In genomic region chr11:130216221-130216550, GRCh38 we compare ENCODE assay signal across 23 cellular contexts. TPM values are rescaled to one million over a fixed set of nuclear protein-coding genes. Genes with fewer than 3 reads are reported as not detected.
DNase-seq lines count a peak whose midpoint lies in the region; ATAC-seq, FAIRE-seq and TF ChIP-seq lines count a peak whose summit lies in the region.
"Had no signal": no experiment of that assay in that cellular context is flagged by ENCODE, and none has a peak within 500 bp of the region (broad histone marks: within the 10 kb centered on the region; RNA-seq: fewer than 3 reads in every experiment).

No MANE protein-coding gene starts in this region.

- H3K27ac ChIP-seq in coronary artery = no peak overlapping the region
- H3K27ac ChIP-seq in kidney (ENCODE audit: low read depth in 2 of 2, low read length in 2 of 2) = no peak overlapping the region
- H3K27ac ChIP-seq in neural progenitor cell = no peak overlapping the region
- no peak overlapping the region for H3K27ac ChIP-seq in stomach
- H3K27ac ChIP-seq: A549, HL-60 had no signal

- TF ChIP-seq CTCF in coronary artery (IDR thresholded peaks at IDR 0.05) (no peak), kidney (IDR thresholded peaks at IDR 0.05; ENCODE audit: borderline replicate concordance, extremely low read depth, insufficient read depth) (no peak), neural progenitor cell (IDR thresholded peaks at IDR 0.05) (no peak), stomach (IDR thresholded peaks at IDR 0.05) (no peak)

- WGBS in stomach, 5 donors = 35 to 65% (median 50%) methylated on average over 4 of the region's 4 CpGs

- no peaks in the 10 kb centered on the region for H3K9me3 Mint-ChIP-seq in neural progenitor cell
- H3K9me3 Mint-ChIP-seq in stimulated activated naive B cell treated with anti-CD40 and anti-IgM and Interleukin-4, amounts not matched to agents 10 μg/mL and 1 μg/mL and 100 μg/mL, for 72 hours = no peaks in the 10 kb centered on the region
- H3K9me3 Mint-ChIP-seq: CD8-positive, alpha-beta T cell had no signal

- H4K20me1 ChIP-seq in neural progenitor cell (ENCODE audit: low read depth) = no peaks in the 10 kb centered on the region

- H3F3A ChIP-seq in neural progenitor cell (ENCODE audit: low read depth) = no peaks in the 10 kb centered on the region

- TF ChIP-seq POLR2A in stomach (IDR thresholded peaks at IDR 0.05) = no peak

- H3K27me3 Mint-ChIP-seq in neural progenitor cell (ENCODE audit: insufficient read depth, low read depth) = peaks cover 7% of the 10 kb centered on the region
- peaks cover 0 to 8% of the 10 kb centered on the region in 2 donors for H3K27me3 Mint-ChIP-seq in stimulated activated naive B cell treated with anti-CD40 and anti-IgM and Interleukin-4, amounts not matched to agents 10 μg/mL and 1 μg/mL and 100 μg/mL, for 72 hours

- TF ChIP-seq EP300 in stomach (IDR thresholded peaks at IDR 0.05) = no peak

- H3K36me3 ChIP-seq in kidney (ENCODE audit: control insufficient read depth in 1 of 2, insufficient read depth in 2 of 2, low read length in 2 of 2) = peaks cover 0 to 4% of the 10 kb centered on the region in 2 donors
- H3K36me3 ChIP-seq in neural progenitor cell = no peaks in the 10 kb centered on the region
- H3K36me3 ChIP-seq in stomach = peaks cover 0 to 8% (median 3%) of the 10 kb centered on the region in 4 donors
- H3K36me3 ChIP-seq: BE2C, HAP-1 had no signal

- H3K27me3 ChIP-seq in neural progenitor cell (peaks cover 9% of the 10 kb centered on the region), stomach (peaks cover 0 to 4% (median 0%) of the 10 kb centered on the region in 3 donors)

- H3K9me3 ChIP-seq in kidney (ENCODE audit: control insufficient read depth in 1 of 2, low read length in 2 of 2) (no peaks in the 10 kb centered on the region), neural progenitor cell (ENCODE audit: low read depth) (no peaks in the 10 kb centered on the region), stomach (no peaks in the 10 kb centered on the region)
- H3K9me3 ChIP-seq: A549, BE2C, HAP-1 had no signal

- peak overlapping the region; percentile 12 for H3K27ac Mint-ChIP-seq in neural progenitor cell
- H3K27ac Mint-ChIP-seq in stimulated activated naive B cell treated with anti-CD40 and anti-IgM and Interleukin-4, amounts not matched to agents 10 μg/mL and 1 μg/mL and 100 μg/mL, for 72 hours = no peak overlapping the region
- H3K27ac Mint-ChIP-seq: CD14-positive monocyte; CD8-positive, alpha-beta T cell had no signal

- H2AFZ ChIP-seq in neural progenitor cell (replicated peaks) = no peak overlapping the region

- no peak for ATAC-seq in GM18907 (IDR thresholded peaks at IDR 0.05; ENCODE audit: unreplicated experiment)
- ATAC-seq in stimulated activated naive B cell treated with anti-CD40 and anti-IgM and Interleukin-4, amounts not matched to agents 10 μg/mL and 1 μg/mL and 100 μg/mL, for 72 hours (replicated peaks) = no peak
- ATAC-seq: A549; CD8-positive, alpha-beta T cell had no signal

- intact Hi-C loops in kidney (cut with DNase I) = no loop called here
- intact Hi-C loops in stomach (cut with DNase I; ENCODE audit: low total_unique reads) = loop anchor here (10.0 kb wide), 1 partner anchor 649 kb away; no protein-coding TSS in a partner anchor

- H3K4me3 Mint-ChIP-seq in neural progenitor cell = no peak overlapping the region
- H3K4me3 Mint-ChIP-seq in stimulated activated naive B cell treated with anti-CD40 and anti-IgM and Interleukin-4, amounts not matched to agents 10 μg/mL and 1 μg/mL and 100 μg/mL, for 72 hours = no peak overlapping the region
- H3K4me3 Mint-ChIP-seq: CD14-positive monocyte; CD8-positive, alpha-beta T cell had no signal

- no peak for FAIRE-seq in kidney (lab: Jason Lieb, UNC)
- FAIRE-seq: A549, D721Med, G401.6, GM12891 had no signal

- H3K4me2 ChIP-seq in neural progenitor cell = no peak overlapping the region
- H3K4me2 ChIP-seq: A549 had no signal

- H3K9ac ChIP-seq in kidney (ENCODE audit: low read length in 2 of 2) = no peak overlapping the region
- no peak overlapping the region for H3K9ac ChIP-seq in neural progenitor cell

- H3K4me1 Mint-ChIP-seq in neural progenitor cell = peaks cover 19% of the 10 kb centered on the region
- H3K4me1 Mint-ChIP-seq in stimulated activated naive B cell treated with anti-CD40 and anti-IgM and Interleukin-4, amounts not matched to agents 10 μg/mL and 1 μg/mL and 100 μg/mL, for 72 hours = peaks cover 0 to 8% of the 10 kb centered on the region in 2 donors

- H3K4me3 ChIP-seq in coronary artery = no peak overlapping the region
- H3K4me3 ChIP-seq in kidney (ENCODE audit: low read length in 2 of 2) = no peak overlapping the region
- no peak overlapping the region for H3K4me3 ChIP-seq in neural progenitor cell
- no peak overlapping the region for H3K4me3 ChIP-seq in stomach
- H3K4me3 ChIP-seq: A549, HAP-1 had no signal

- no peaks in the 10 kb centered on the region for H3K79me2 ChIP-seq in neural progenitor cell (ENCODE audit: low read depth)

- peaks cover 0 to 8% of the 10 kb centered on the region in 2 donors for H3K4me1 ChIP-seq in kidney (ENCODE audit: control insufficient read depth in 1 of 2, insufficient read depth in 1 of 2, low read depth in 1 of 2, low read length in 2 of 2)
- H3K4me1 ChIP-seq in neural progenitor cell = no peaks in the 10 kb centered on the region
- peaks cover 8 to 12% (median 9%) of the 10 kb centered on the region in 4 donors for H3K4me1 ChIP-seq in stomach
- H3K4me1 ChIP-seq: A549, BE2C, HAP-1 had no signal

- DNase-seq in coronary artery (ENCODE audit: low spot score) (peak; percentile 43), kidney (peak; percentile 14), neural progenitor cell (ENCODE audit: low spot score) (no peak), stomach (peak; percentile 17), NCI-H748 (lab: John Stamatoyannopoulos, UW; ENCODE audit: unreplicated experiment) (no peak)
- no peak for DNase-seq in activated CD4-positive, CD25-positive, alpha-beta regulatory T cell (lab: John Stamatoyannopoulos, UW)
- DNase-seq in stimulated activated naive B cell treated with anti-CD40 and anti-IgM and Interleukin-4, amounts not matched to agents 10 μg/mL and 1 μg/mL and 100 μg/mL, for 72 hours = no peak
- DNase-seq: BE2C, COR-L47, DMS153, DMS79 treated with DMSO at 0.1 percent for 48 hours, EL, GOT3 had no signal

- no peaks in the 10 kb centered on the region for H3K36me3 Mint-ChIP-seq in neural progenitor cell
- no peaks in the 10 kb centered on the region for H3K36me3 Mint-ChIP-seq in stimulated activated naive B cell treated with anti-CD40 and anti-IgM and Interleukin-4, amounts not matched to agents 10 μg/mL and 1 μg/mL and 100 μg/mL, for 72 hours
- H3K36me3 Mint-ChIP-seq: CD8-positive, alpha-beta T cell had no signal

RNA-seq across cellular contexts. Expression of gene ST14, which starts 56.6 kb away (rescaled TPM):
- total RNA-seq in kidney (139 TPM), neural progenitor cell (ENCODE audit: low replicate concordance) (1.4 and 2.4 TPM in 2 replicates), stomach (100 to 1,000 TPM in 2 of 5 donors, 10 to 100 TPM in 3; 43.9 to 380 (median 62.5) TPM)
- polyA plus RNA-seq in kidney (ENCODE audit: insufficient read depth, low read depth, low replicate concordance) (59.3 TPM), stomach (10 to 100 TPM; 12.4 to 48.6 (median 48.3) TPM)
- polyA plus RNA-seq: AG04450 had no signal

Comparison
In these comparisons a context has a peak if more than half of its experiments do, and no peak if none do; other contexts are left out.
1. DNase-seq: peak in coronary artery (single experiment), kidney (single experiment) and stomach (single experiment); none in neural progenitor cell (single experiment), activated CD4-positive, CD25-positive, alpha-beta regulatory T cell (0 of 4), stimulated activated naive B cell treated with anti-CD40 and anti-IgM and Interleukin-4, amounts not matched to agents 10 μg/mL and 1 μg/mL and 100 μg/mL, for 72 hours (single experiment) and NCI-H748 (single experiment).
2. RNA of gene ST14, which starts 56.6 kb away (total RNA-seq): 139 TPM in kidney (single experiment) and 43.9 to 380 TPM in stomach; 1.4 to 2.4 TPM in neural progenitor cell; every median in the first group is over 10 times any median in the second.